In genomic region chr14:94728440-94728839, GRCh38 we compare ENCODE assay signal across 4 cellular contexts. TPM values are rescaled to one million over a fixed set of nuclear protein-coding genes. Genes with fewer than 3 reads are reported as not detected.
"Had no signal": no experiment of that assay in that cellular context is flagged by ENCODE, and none has a peak within 500 bp of the region (broad histone marks: within the 10 kb centered on the region; RNA-seq: fewer than 3 reads in every experiment).

No MANE protein-coding gene starts in this region.

RNA-seq across cellular contexts. Expression of gene GSC, which starts 41.5 kb away (rescaled TPM):
- total RNA-seq: stomach, temporal lobe, upper lobe of right lung, ureter had no signal
